In the genomic region with DNA sequence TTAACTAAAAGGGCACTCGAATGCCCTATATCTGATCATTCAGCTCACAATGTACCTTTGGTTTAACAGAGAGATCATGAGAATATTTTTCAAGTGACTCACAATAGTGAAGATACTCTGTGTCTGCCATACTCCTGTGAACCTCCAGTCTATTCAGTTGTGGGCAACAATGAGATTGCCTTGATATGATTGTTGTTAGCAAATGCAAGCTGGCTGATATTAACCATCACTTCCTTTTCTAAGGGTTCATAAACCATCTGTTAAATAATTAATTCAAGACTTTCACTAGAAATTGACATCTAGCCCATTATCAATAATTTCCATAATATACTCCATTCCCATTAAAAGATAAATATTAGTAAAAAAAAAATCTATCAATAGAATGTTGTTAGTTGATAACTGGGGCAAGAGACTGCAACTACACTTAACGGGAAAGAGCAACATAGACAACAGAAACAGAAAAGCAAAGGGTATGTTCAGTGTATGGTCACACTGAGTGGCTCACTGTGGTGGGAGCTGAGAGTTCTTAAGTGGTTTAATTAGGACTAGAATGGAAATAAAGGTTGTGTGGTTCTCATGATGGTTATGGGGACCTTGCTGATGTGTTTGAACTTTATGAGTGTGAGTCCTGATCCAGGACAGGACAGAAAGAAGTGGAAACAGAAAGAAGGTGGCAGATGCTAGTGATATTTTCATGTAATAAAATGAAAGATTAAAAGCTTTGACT, we compare ENCODE assay signal across 15 cellular contexts. TPM values are rescaled to one million over a fixed set of nuclear protein-coding genes. Genes with fewer than 3 reads are reported as not detected.
DNase-seq lines count a peak whose midpoint lies in the region; ATAC-seq lines count a peak whose summit lies in the region.
"Had no signal": no experiment of that assay in that cellular context is flagged by ENCODE, and none has a peak within 500 bp of the region (broad histone marks: within the 10 kb centered on the region; RNA-seq: fewer than 3 reads in every experiment).

No MANE protein-coding gene starts in this region.

- H3K4me1 Mint-ChIP-seq in naive thymus-derived CD4-positive, alpha-beta T cell: peaks cover 0 to 37% (median 13%) of the 10 kb centered on the region in 7 donors

- no peak overlapping the region for H3K27ac Mint-ChIP-seq in naive thymus-derived CD4-positive, alpha-beta T cell

- H3K4me1 ChIP-seq in naive thymus-derived CD4-positive, alpha-beta T cell (ENCODE audit: control insufficient read depth in 2 of 2, insufficient read depth in 2 of 2, low read length in 2 of 2): no peaks in the 10 kb centered on the region
- no peaks in the 10 kb centered on the region for H3K4me1 ChIP-seq in effector memory CD4-positive, alpha-beta T cell (ENCODE audit: control insufficient read depth, insufficient read depth, low read length, poor library complexity, severe bottlenecking)

- no peaks in the 10 kb centered on the region for H3K27me3 ChIP-seq in naive thymus-derived CD4-positive, alpha-beta T cell (ENCODE audit: control insufficient read depth in 2 of 2, insufficient read depth in 2 of 2, low read length in 2 of 2)
- no peaks in the 10 kb centered on the region for H3K27me3 ChIP-seq in effector memory CD4-positive, alpha-beta T cell (replicated peaks; ENCODE audit: control insufficient read depth, insufficient read depth, low read length, poor library complexity, severe bottlenecking)

- no peak overlapping the region for H3K27ac ChIP-seq in naive thymus-derived CD4-positive, alpha-beta T cell (ENCODE audit: low read depth, low read length)
- H3K27ac ChIP-seq in effector memory CD4-positive, alpha-beta T cell (ENCODE audit: insufficient read depth, low read length, poor library complexity, severe bottlenecking): no peak overlapping the region
- H3K27ac ChIP-seq: coronary artery had no signal

- H3K27me3 Mint-ChIP-seq in naive thymus-derived CD4-positive, alpha-beta T cell: no peaks in the 10 kb centered on the region

- POLR2A ChIA-PET in naive thymus-derived CD4-positive, alpha-beta T cell (lab: Charles Lee): no interaction called here

- peak; percentile 73 for ATAC-seq in GM18870 (IDR thresholded peaks at IDR 0.05; ENCODE audit: unreplicated experiment)
- peak; percentile 55 for ATAC-seq in GM21528 (IDR thresholded peaks at IDR 0.05; ENCODE audit: low FRiP score, unreplicated experiment)
- peak; percentile 51 for ATAC-seq in HG03460 (IDR thresholded peaks at IDR 0.05; ENCODE audit: unreplicated experiment)
- ATAC-seq in naive thymus-derived CD4-positive, alpha-beta T cell: peak; percentile 29
- ATAC-seq: mucosa of descending colon had no signal

- no peak overlapping the region for H3K4me3 Mint-ChIP-seq in naive thymus-derived CD4-positive, alpha-beta T cell

- peaks cover 0 to 46% (median 0%) of the 10 kb centered on the region in 5 donors for H3K36me3 Mint-ChIP-seq in naive thymus-derived CD4-positive, alpha-beta T cell

- DNase-seq in naive thymus-derived CD4-positive, alpha-beta T cell: no peak
- DNase-seq in NCI-H2081 treated with DMSO at 0.1 percent for 48 hours (lab: John Stamatoyannopoulos, UW) (no peak), NCI-H2081 (lab: John Stamatoyannopoulos, UW) (no peak)
- no peak for DNase-seq in effector memory CD4-positive, alpha-beta T cell
- DNase-seq: activated gamma-delta T cell treated with Interleukin-2 at 50 U/mL for 16 hours; Calu3; mucosa of descending colon; NCI-H446 treated with DMSO at 0.1 percent for 48 hours; SHP77; stimulated activated CD4-positive, alpha-beta T cell treated with anti-CD3 and anti-CD28 coated beads, Interleukin-4, amount 100 ng/mL, for 1 hour had no signal

- CTCF ChIA-PET in naive thymus-derived CD4-positive, alpha-beta T cell (lab: Charles Lee): no interaction called here

- intact Hi-C loops in naive thymus-derived CD4-positive, alpha-beta T cell (cut with micrococcal nuclease): no loop called here

- no peaks in the 10 kb centered on the region for H3K9me3 ChIP-seq in naive thymus-derived CD4-positive, alpha-beta T cell (ENCODE audit: control insufficient read depth in 2 of 3, low read length in 3 of 3)
- no peaks in the 10 kb centered on the region for H3K9me3 ChIP-seq in effector memory CD4-positive, alpha-beta T cell (ENCODE audit: control insufficient read depth, low read length)
- H3K9me3 ChIP-seq: mucosa of descending colon had no signal

- H3K9me3 Mint-ChIP-seq in naive thymus-derived CD4-positive, alpha-beta T cell: peaks cover 0 to 12% (median 0%) of the 10 kb centered on the region in 11 donors

- H3K36me3 ChIP-seq in naive thymus-derived CD4-positive, alpha-beta T cell (ENCODE audit: control insufficient read depth in 2 of 3, insufficient read depth in 3 of 3, low read length in 3 of 3): no peaks in the 10 kb centered on the region
- H3K36me3 ChIP-seq in effector memory CD4-positive, alpha-beta T cell (ENCODE audit: control insufficient read depth, insufficient read depth, low read length): no peaks in the 10 kb centered on the region

- no peak overlapping the region for H3K4me3 ChIP-seq in naive thymus-derived CD4-positive, alpha-beta T cell (ENCODE audit: low read length)
- no peak overlapping the region for H3K4me3 ChIP-seq in effector memory CD4-positive, alpha-beta T cell (ENCODE audit: insufficient read depth, low read depth, low read length, poor library complexity, severe bottlenecking)
- H3K4me3 ChIP-seq: coronary artery, mucosa of descending colon had no signal

RNA-seq across cellular contexts. Expression of gene IL18RAP, which starts 11.9 kb away (rescaled TPM):
- total RNA-seq in naive thymus-derived CD4-positive, alpha-beta T cell: 10 to 100 TPM in 2 of 5 experiments, 1 to 10 TPM in 1, under 1 TPM in 1, not detected in 1; 0.30 to 17.1 (median 7.5) TPM
- polyA plus RNA-seq in naive thymus-derived CD4-positive, alpha-beta T cell: not detected
- total RNA-seq: Calu3 had no signal

RNA-seq across cellular contexts. Expression of gene SLC9A4, which starts 38.2 kb away (rescaled TPM):
- under 1 TPM; 0.05 to 0.15 (median 0.08) TPM for total RNA-seq in naive thymus-derived CD4-positive, alpha-beta T cell
- polyA plus RNA-seq in naive thymus-derived CD4-positive, alpha-beta T cell: not detected
- total RNA-seq: pulmonary artery endothelial cell had no signal
